ENCODE assay signal across 8 cellular contexts in the genomic region with DNA sequence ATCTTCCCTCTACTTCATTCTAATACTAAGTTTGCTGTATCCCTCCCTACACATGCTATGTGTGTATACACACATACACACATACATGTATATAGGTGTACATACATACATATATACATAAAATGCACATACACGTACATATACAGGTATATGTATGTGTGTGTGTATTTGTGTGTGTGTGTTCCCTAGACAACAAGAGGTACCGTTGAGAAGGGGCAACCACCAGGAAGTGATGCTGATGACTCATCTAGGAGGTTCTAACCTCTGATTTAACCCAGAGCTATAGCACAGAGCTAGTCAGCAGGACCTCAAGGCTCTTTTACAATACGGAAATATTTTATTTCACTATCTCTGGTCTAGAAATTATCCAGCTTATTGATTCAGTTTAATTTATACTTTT.
DNase-seq lines count a peak whose midpoint lies in the region; ATAC-seq and TF ChIP-seq lines count a peak whose summit lies in the region.

No MANE protein-coding gene starts in this region.

- no peak for TF ChIP-seq POLR2A in gastrocnemius medialis (IDR thresholded peaks at IDR 0.05)

- TF ChIP-seq CTCF in PC-3 (conservative IDR thresholded peaks at IDR 0.05; ENCODE audit: low read depth, low read length): no peak
- TF ChIP-seq CTCF in astrocyte of the spinal cord (IDR thresholded peaks at IDR 0.05; ENCODE audit: low read depth, low read length): no peak
- TF ChIP-seq CTCF in gastrocnemius medialis (IDR thresholded peaks at IDR 0.05 in 4 of 5, conservative IDR thresholded peaks at IDR 0.05 in 1 of 5): no peak

- in situ Hi-C loops in astrocyte of the spinal cord (cut with HindIII; ENCODE audit: low sequenced_read_pairs) (no loop called here), gastrocnemius medialis (cut with MboI; ENCODE audit: low sequenced_read_pairs in 4 of 4) (loop anchor here in 2 of 4 donors (10.0 kb wide), 2 partner anchors 56 to 86 kb away; no protein-coding TSS in a partner anchor)

- no peaks in the 10 kb centered on the region for H4K20me1 ChIP-seq in PC-3 (ENCODE audit: low read length)

- H3K4me1 ChIP-seq in PC-3 (ENCODE audit: insufficient read depth, low read length) (peaks cover 25% of the 10 kb centered on the region), gastrocnemius medialis (peaks cover 22 to 28% of the 10 kb centered on the region in 2 donors)

- peak overlapping the region; percentile 46 for H3K4me2 ChIP-seq in PC-3 (ENCODE audit: low read length)

- H3K27ac ChIP-seq in PC-3 (ENCODE audit: low read length): peak overlapping the region; percentile 79
- no peak overlapping the region for H3K27ac ChIP-seq in gastrocnemius medialis

- intact Hi-C loops in PC-3 (cut with micrococcal nuclease): loop anchor here (1.0 to 2.0 kb wide), 2 partner anchors 21 to 42 kb away; no protein-coding TSS in a partner anchor
- intact Hi-C loops in gastrocnemius medialis (cut with DNase I; ENCODE audit: low total_unique reads): loop anchor here (10.0 kb wide), 2 partner anchors 246 to 324 kb away; partner anchors contain the start of gene RMC1

- peak overlapping the region; percentile 58 for H3K9ac ChIP-seq in PC-3 (ENCODE audit: low read length)

- BruUV-seq in PC-3 (replicated peaks; lab: Mats Ljungman, UMichigan): no TSS peak

- H3K36me3 ChIP-seq in PC-3 (ENCODE audit: low read depth, low read length) (peaks cover 66% of the 10 kb centered on the region), gastrocnemius medialis (no peaks in the 10 kb centered on the region), H7 (replicated peaks; ENCODE audit: control insufficient read depth, insufficient read depth, low read length) (no peaks in the 10 kb centered on the region)

- no peaks in the 10 kb centered on the region for H3F3A ChIP-seq in PC-3 (ENCODE audit: low read length, unreplicated experiment)

- H3K9me3 ChIP-seq in PC-3 (ENCODE audit: low read length): no peaks in the 10 kb centered on the region
- H3K9me3 ChIP-seq in gastrocnemius medialis: no peaks in the 10 kb centered on the region

- H3K27me3 ChIP-seq in PC-3 (ENCODE audit: low read length) (no peaks in the 10 kb centered on the region), gastrocnemius medialis (no peaks in the 10 kb centered on the region), H7 (ENCODE audit: control insufficient read depth, insufficient read depth, low read length) (no peaks in the 10 kb centered on the region)

- H3K4me3 ChIP-seq in PC-3 (ENCODE audit: low read length) (no peak overlapping the region), astrocyte of the spinal cord (ENCODE audit: low read depth, low read length) (no peak overlapping the region), gastrocnemius medialis (no peak overlapping the region), H7 (ENCODE audit: insufficient read depth, low read depth, low read length) (no peak overlapping the region)

- no peaks in the 10 kb centered on the region for H3K9me2 ChIP-seq in PC-3 (replicated peaks; ENCODE audit: low read length)

- ATAC-seq in HG02938 (IDR thresholded peaks at IDR 0.05; ENCODE audit: unreplicated experiment) (peak; percentile 95), PC-3 (peak; percentile 94), gastrocnemius medialis (no peak)

- CTCF ChIA-PET in PC-3 (lab: Charles Lee): interaction anchor here (0.7 kb wide), 1 partner anchor 33 kb away, joined by 3 read pairs; no protein-coding TSS in a partner anchor

- no peak overlapping the region for H2AFZ ChIP-seq in PC-3 (ENCODE audit: low read length)

- H3K79me2 ChIP-seq in PC-3 (ENCODE audit: low read length): no peaks in the 10 kb centered on the region

- POLR2A ChIA-PET in PC-3 (lab: Charles Lee; ENCODE audit: unreplicated experiment): interaction anchor here (1.0 kb wide), 2 partner anchors 21 to 34 kb away, joined by 3 to 6 read pairs; no protein-coding TSS in a partner anchor

- DNase-seq in activated naive CD4-positive, alpha-beta T cell treated with Interleukin-2 at 50 U/mL for 16 hours: peak; percentile 42
- no peak for DNase-seq in activated naive CD4-positive, alpha-beta T cell treated with anti-CD3 and anti-CD28 coated beads, Interleukin-2, amount 50 U/mL, for 16 hours
- DNase-seq in PC-3 (peak; percentile 88), astrocyte of the spinal cord (ENCODE audit: low read depth, low spot score) (peak; percentile 84), renal cortical epithelial cell (ENCODE audit: low read depth) (peak; percentile 97), gastrocnemius medialis (no peak), H7 (no peak)

Comparison
In these comparisons a context has a peak if more than half of its experiments do, and no peak if none do; other contexts are left out.
1. DNase-seq: peak in activated naive CD4-positive, alpha-beta T cell treated with Interleukin-2 at 50 U/mL for 16 hours (single experiment), PC-3 (single experiment), astrocyte of the spinal cord (single experiment) and renal cortical epithelial cell (single experiment); none in activated naive CD4-positive, alpha-beta T cell treated with anti-CD3 and anti-CD28 coated beads, Interleukin-2, amount 50 U/mL, for 16 hours (single experiment), gastrocnemius medialis (0 of 2) and H7 (single experiment).
2. ATAC-seq: peak in HG02938 (single experiment) and PC-3 (single experiment); none in gastrocnemius medialis (0 of 2).